ENCODE assay signal across 1 cellular context in the genomic region with DNA sequence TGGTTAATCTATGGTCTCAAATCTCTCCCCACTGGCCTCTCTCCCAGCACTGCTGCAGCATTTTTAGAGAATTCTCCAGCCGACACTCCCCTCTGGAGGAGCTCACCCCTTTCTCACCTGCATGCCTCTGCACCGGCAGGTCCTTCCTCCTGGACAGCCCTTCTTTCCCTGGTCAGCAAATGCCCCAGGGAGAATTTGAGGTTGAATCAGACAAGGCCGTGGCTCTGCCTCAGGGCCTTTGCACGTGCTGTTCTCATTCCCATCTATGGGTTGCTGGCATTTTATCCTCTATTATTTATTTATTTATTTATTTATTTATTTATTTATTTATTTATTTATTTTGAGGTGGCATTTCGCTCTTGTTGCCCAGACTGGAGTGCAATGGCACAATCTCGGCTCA.
TF ChIP-seq lines count a peak whose summit lies in the region.

No MANE protein-coding gene starts in this region.

TF ChIP-seq in IMR-90, 13 proteins besides CTCF, POLR2A, EP300 and RAD21:
- TF ChIP-seq, protein P1, sequence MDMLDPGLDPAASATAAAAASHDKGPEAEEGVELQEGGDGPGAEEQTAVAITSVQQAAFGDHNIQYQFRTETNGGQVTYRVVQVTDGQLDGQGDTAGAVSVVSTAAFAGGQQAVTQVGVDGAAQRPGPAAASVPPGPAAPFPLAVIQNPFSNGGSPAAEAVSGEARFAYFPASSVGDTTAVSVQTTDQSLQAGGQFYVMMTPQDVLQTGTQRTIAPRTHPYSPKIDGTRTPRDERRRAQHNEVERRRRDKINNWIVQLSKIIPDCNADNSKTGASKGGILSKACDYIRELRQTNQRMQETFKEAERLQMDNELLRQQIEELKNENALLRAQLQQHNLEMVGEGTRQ (IDR thresholded peaks at IDR 0.05; ENCODE audit: low read depth, low read length): no peak
- TF ChIP-seq RCOR1 (IDR thresholded peaks at IDR 0.05; ENCODE audit: insufficient replicate concordance, low read length): no peak
- TF ChIP-seq, protein P2, sequence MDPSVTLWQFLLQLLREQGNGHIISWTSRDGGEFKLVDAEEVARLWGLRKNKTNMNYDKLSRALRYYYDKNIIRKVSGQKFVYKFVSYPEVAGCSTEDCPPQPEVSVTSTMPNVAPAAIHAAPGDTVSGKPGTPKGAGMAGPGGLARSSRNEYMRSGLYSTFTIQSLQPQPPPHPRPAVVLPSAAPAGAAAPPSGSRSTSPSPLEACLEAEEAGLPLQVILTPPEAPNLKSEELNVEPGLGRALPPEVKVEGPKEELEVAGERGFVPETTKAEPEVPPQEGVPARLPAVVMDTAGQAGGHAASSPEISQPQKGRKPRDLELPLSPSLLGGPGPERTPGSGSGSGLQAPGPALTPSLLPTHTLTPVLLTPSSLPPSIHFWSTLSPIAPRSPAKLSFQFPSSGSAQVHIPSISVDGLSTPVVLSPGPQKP (IDR thresholded peaks at IDR 0.05; ENCODE audit: borderline replicate concordance, low read depth, low read length): no peak
- TF ChIP-seq FOS (IDR thresholded peaks at IDR 0.05; ENCODE audit: low read depth, low read length): no peak
- TF ChIP-seq CHD1 (IDR thresholded peaks at IDR 0.05; ENCODE audit: low read depth, low read length): no peak
- TF ChIP-seq MAZ (IDR thresholded peaks at IDR 0.05; ENCODE audit: borderline replicate concordance, low read depth, low read length): no peak
- no peak for TF ChIP-seq MXI1 (IDR thresholded peaks at IDR 0.05; ENCODE audit: borderline replicate concordance, low read depth, low read length)
- no peak for TF ChIP-seq MAFK (IDR thresholded peaks at IDR 0.05; ENCODE audit: low read depth, low read length)
- no peak for TF ChIP-seq NFE2L2 (IDR thresholded peaks at IDR 0.05; ENCODE audit: low read depth, low read length)
- TF ChIP-seq CEBPB (IDR thresholded peaks at IDR 0.05; ENCODE audit: low read depth, low read length): no peak
